In the genomic region with DNA sequence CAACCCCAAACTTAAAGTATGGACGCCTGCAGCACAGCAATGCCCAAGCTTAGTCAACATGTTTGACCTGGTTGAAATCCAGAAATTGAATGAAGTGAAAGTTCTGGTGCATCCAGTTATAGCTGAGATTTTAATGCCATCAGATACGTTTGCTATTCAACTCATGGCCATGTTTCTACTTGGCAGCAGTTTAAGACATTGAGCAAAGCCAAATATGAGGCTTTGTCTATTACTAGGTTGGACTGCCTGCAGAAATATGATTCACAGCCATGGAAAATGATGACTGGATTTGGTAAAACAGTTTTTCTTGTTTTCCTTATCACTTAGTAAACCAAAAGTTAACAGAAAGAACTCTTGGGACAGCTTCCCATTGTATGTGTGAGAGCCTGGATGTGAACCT, we compare ENCODE assay signal across 26 cellular contexts.
DNase-seq lines count a peak whose midpoint lies in the region; ATAC-seq and TF ChIP-seq lines count a peak whose summit lies in the region.
"Had no signal": no experiment of that assay in that cellular context is flagged by ENCODE, and none has a peak within 500 bp of the region (broad histone marks: within the 10 kb centered on the region; RNA-seq: fewer than 3 reads in every experiment).

No MANE protein-coding gene starts in this region.

- peaks cover 8% of the 10 kb centered on the region for H3F3A ChIP-seq in MM.1S (ENCODE audit: insufficient read depth, low read length)

- no peak for TF ChIP-seq CTCF in AG10803 (conservative IDR thresholded peaks at IDR 0.05; ENCODE audit: low read length)
- no peak for TF ChIP-seq CTCF in MM.1S (IDR thresholded peaks at IDR 0.05; ENCODE audit: low read length)
- no peak for TF ChIP-seq CTCF in epithelial cell of esophagus (IDR thresholded peaks at IDR 0.05; ENCODE audit: insufficient read depth, low read depth, low read length, missing control alignments)

- H3K27ac ChIP-seq in MM.1S (ENCODE audit: low read length), result peak overlapping the region; percentile 56; the same call in 1 of the 2 replicates

- ATAC-seq in HG03159 (IDR thresholded peaks at IDR 0.05; ENCODE audit: unreplicated experiment) (no peak), GM19035 (IDR thresholded peaks at IDR 0.05; ENCODE audit: unreplicated experiment) (no peak), HG03175 (IDR thresholded peaks at IDR 0.05; ENCODE audit: unreplicated experiment) (no peak)
- ATAC-seq: activated CD8-positive, alpha-beta T cell treated with anti-CD3 and anti-CD28 coated beads for 36 hours; sciatic nerve; stimulated activated effector memory CD8-positive, alpha-beta T cell treated with anti-CD3 and anti-CD28 coated beads, Interleukin-12 subunit alpha, Interleukin-12 subunit beta, amount 100 ng/mL, for 72 hours had no signal

- peak overlapping the region; percentile 73 for H3K4me2 ChIP-seq in MM.1S (ENCODE audit: low read depth, low read length)

- H3K4me1 ChIP-seq in MM.1S (ENCODE audit: low read length), result peaks cover 18% of the 10 kb centered on the region
- H3K4me1 ChIP-seq: Caco-2, HAP-1 had no signal

- no peak overlapping the region for H2AFZ ChIP-seq in MM.1S (ENCODE audit: low read length)

- no peaks in the 10 kb centered on the region for H3K79me2 ChIP-seq in MM.1S (ENCODE audit: low read length)

- H3K27me3 ChIP-seq in MM.1S (replicated peaks; ENCODE audit: insufficient read depth, low read length), result no peaks in the 10 kb centered on the region

- peak; percentile 30 for DNase-seq in AG10803 (ENCODE audit: low read depth)
- no peak for DNase-seq in MM.1S
- DNase-seq in epithelial cell of esophagus (ENCODE audit: low read depth), result peak; percentile 77
- peak; percentile 39 for DNase-seq in fibroblast of the conjunctiva (ENCODE audit: low read depth)
- no peak for DNase-seq in COLO668 (lab: John Stamatoyannopoulos, UW; ENCODE audit: unreplicated experiment)
- DNase-seq: ACHN; activated CD8-positive, alpha-beta T cell treated with anti-CD3 and anti-CD28 coated beads for 36 hours; activated effector memory CD4-positive, alpha-beta T cell treated with Interleukin-2 at 50 U/mL for 16 hours; activated naive CD8-positive, alpha-beta T cell treated with anti-CD3 and anti-CD28 coated beads, Interleukin-2, amount 10 ng/mL, durations not matched to agents 7 days and 5 days; activated T-cell treated with anti-CD3 and anti-CD28 coated beads for 4 hours; C1 segment of cervical spinal cord; Caco-2; GF-D8; glutamatergic neuron; KBM-7; NCI-H1436 treated with DMSO at 0.1 percent for 48 hours; NCI-H2107; NCI-H748 treated with DMSO at 0.1 percent for 48 hours; RPMI8226; stimulated activated CD4-positive, alpha-beta T cell treated with anti-CD3 and anti-CD28 coated beads, Interleukin-4, amount 100 ng/mL, for 24 hours had no signal

- no peaks in the 10 kb centered on the region for H4K20me1 ChIP-seq in MM.1S (ENCODE audit: insufficient read depth, low read length)

- H3K9me2 ChIP-seq in MM.1S (replicated peaks; ENCODE audit: insufficient read depth, low read length), result no peaks in the 10 kb centered on the region

- H3K36me3 ChIP-seq in MM.1S (replicated peaks; ENCODE audit: insufficient read depth, low read length), result no peaks in the 10 kb centered on the region
- H3K36me3 ChIP-seq: HAP-1 had no signal

- H3K9ac ChIP-seq in MM.1S (ENCODE audit: low read length), result no peak overlapping the region

- H3K4me3 ChIP-seq in AG10803 (ENCODE audit: low read length), result no peak overlapping the region
- no peak overlapping the region for H3K4me3 ChIP-seq in MM.1S (ENCODE audit: low read length)
- H3K4me3 ChIP-seq in epithelial cell of esophagus (ENCODE audit: low read length), result no peak overlapping the region
- H3K4me3 ChIP-seq: HAP-1 had no signal

- no peaks in the 10 kb centered on the region for H3K9me3 ChIP-seq in MM.1S (replicated peaks; ENCODE audit: insufficient read depth, low read length)
- H3K9me3 ChIP-seq: Caco-2, HAP-1 had no signal

Comparison
In these comparisons a context has a peak if more than half of its experiments do, and no peak if none do; other contexts are left out.
1. DNase-seq: peak in AG10803 (single experiment), epithelial cell of esophagus (single experiment) and fibroblast of the conjunctiva (single experiment); none in MM.1S (single experiment) and COLO668 (single experiment).